1 cellular context compared by ENCODE assay signal in the genomic region with DNA sequence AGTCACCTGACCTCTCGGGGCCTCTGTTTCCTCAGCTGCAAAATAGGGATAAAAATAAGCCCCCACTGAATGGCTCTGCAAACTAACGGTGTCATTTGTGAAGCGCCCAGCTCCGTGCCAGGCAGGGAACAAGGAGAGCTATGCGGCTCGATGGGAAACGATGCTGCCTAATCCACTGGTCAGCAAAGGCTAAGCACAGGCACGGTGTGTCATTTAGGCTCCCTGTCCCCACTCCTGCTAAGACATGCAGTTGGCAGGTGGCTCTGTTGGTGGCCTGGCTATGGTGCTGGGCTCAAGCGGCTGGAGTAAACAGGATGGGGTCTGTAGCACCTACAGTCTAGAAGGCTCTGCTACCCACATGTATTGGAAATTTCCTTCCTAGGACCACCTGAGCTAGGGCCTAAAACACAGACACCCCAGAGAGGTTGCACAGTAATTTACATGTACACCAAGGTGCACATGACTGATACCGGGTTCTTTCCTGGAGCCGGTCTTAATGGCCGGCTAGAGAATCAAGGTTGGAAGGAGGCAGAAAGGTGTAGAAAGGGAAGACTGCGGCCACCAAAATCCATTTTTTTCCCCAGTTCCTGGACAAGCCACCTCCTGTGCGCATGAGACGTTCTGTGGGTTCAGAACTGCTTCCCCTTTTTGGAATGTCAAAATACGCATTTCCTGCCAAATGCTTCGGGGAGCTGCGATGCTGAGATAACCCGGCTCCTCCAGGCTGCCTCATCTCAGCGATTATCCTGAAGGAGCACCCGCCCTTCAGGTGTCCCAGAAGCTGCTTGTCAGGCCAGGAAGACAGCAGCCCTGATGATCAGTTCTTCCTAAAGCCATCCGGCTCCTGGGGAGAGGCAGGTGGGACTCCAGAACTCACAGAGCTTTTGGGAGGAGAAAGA.
TF ChIP-seq lines count a peak whose summit lies in the region.

No MANE protein-coding gene starts in this region.

TF ChIP-seq in H1, 55 proteins besides CTCF, POLR2A, EP300 and RAD21:
- TF ChIP-seq CHD1 (IDR thresholded peaks at IDR 0.05; ENCODE audit: low read depth, low read length) (no peak), PHF8 (conservative IDR thresholded peaks at IDR 0.05; ENCODE audit: low read depth, low read length) (no peak), BCL11A (IDR thresholded peaks at IDR 0.05; ENCODE audit: low read depth in 2 of 2, low read length in 2 of 2) (no peak), ZNF274 (IDR thresholded peaks at IDR 0.05; ENCODE audit: borderline replicate concordance, extremely low read depth, low read length) (no peak), RNF2 (IDR thresholded peaks at IDR 0.05; ENCODE audit: borderline replicate concordance, low read depth, low read length, missing control alignments, poor library complexity, severe bottlenecking) (no peak), SP1 (IDR thresholded peaks at IDR 0.05; ENCODE audit: low read depth, low read length) (no peak), CREB1 (IDR thresholded peaks at IDR 0.05) (no peak), SUZ12 (IDR thresholded peaks at IDR 0.05; ENCODE audit: low read length) (no peak), SP4 (IDR thresholded peaks at IDR 0.05; ENCODE audit: low read length) (no peak), TCF12 (IDR thresholded peaks at IDR 0.05; ENCODE audit: low read depth, low read length) (no peak), BRCA1 (IDR thresholded peaks at IDR 0.05; ENCODE audit: low read depth, low read length) (no peak), KDM5A (IDR thresholded peaks at IDR 0.05; ENCODE audit: low read length) (no peak), TBP (IDR thresholded peaks at IDR 0.05; ENCODE audit: low read depth, low read length) (no peak)
- TF ChIP-seq, protein P1, sequence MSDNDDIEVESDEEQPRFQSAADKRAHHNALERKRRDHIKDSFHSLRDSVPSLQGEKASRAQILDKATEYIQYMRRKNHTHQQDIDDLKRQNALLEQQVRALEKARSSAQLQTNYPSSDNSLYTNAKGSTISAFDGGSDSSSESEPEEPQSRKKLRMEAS (IDR thresholded peaks at IDR 0.05) = no peak
- TF ChIP-seq, protein P2, sequence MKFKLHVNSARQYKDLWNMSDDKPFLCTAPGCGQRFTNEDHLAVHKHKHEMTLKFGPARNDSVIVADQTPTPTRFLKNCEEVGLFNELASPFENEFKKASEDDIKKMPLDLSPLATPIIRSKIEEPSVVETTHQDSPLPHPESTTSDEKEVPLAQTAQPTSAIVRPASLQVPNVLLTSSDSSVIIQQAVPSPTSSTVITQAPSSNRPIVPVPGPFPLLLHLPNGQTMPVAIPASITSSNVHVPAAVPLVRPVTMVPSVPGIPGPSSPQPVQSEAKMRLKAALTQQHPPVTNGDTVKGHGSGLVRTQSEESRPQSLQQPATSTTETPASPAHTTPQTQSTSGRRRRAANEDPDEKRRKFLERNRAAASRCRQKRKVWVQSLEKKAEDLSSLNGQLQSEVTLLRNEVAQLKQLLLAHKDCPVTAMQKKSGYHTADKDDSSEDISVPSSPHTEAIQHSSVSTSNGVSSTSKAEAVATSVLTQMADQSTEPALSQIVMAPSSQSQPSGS (IDR thresholded peaks at IDR 0.05; ENCODE audit: low read length) = no peak
